In genomic region chr12:52951640-52952039, GRCh38 we compare ENCODE assay signal across 1 cellular context.
TF ChIP-seq lines count a peak whose summit lies in the region.

No MANE protein-coding gene starts in this region.

TF ChIP-seq in HCT116, 20 proteins besides CTCF, POLR2A, EP300 and RAD21:
- TF ChIP-seq EZH2phosphoT487 (IDR thresholded peaks at IDR 0.05; ENCODE audit: borderline replicate concordance) (no peak), POLR2AphosphoS5 (IDR thresholded peaks at IDR 0.05; ENCODE audit: low read depth, low read length) (peak; percentile 30; the same call in 1 of the 2 replicates), MAX (IDR thresholded peaks at IDR 0.05) (no peak)
